Comparison of ENCODE assay signal across 8 cellular contexts in the genomic region with DNA sequence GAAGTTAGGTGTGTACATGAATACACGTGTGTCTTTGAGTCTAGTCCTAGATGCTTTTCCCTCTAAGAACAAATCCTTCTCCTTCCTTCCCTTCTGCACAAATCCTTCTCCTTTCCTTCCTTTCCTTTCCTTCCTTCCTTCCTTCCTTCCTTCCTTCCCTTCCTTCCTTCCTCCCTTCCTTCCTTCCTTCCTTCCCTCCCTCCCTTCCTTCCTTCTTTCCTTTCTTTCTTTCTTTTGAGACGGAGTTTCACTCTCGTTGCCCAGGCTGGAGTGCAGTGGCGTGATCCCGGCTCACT. TPM values are rescaled to one million over a fixed set of nuclear protein-coding genes. Genes with fewer than 3 reads are reported as not detected.
DNase-seq lines count a peak whose midpoint lies in the region; ATAC-seq and TF ChIP-seq lines count a peak whose summit lies in the region.
"Not testable (repeated sequence)": the region's sequence is repeated elsewhere in the genome, so short reads cannot be mapped to it uniquely, and the experiment has no call there.

No MANE protein-coding gene starts in this region.

- not testable (repeated sequence) for H3K4me3 ChIP-seq in Caco-2 (ENCODE audit: low read depth, low read length); effector memory CD4-positive, alpha-beta T cell (ENCODE audit: insufficient read depth, low read depth, low read length, poor library complexity, severe bottlenecking)
- peak overlapping the region; percentile 53 for H3K4me3 ChIP-seq in MG63

- TF ChIP-seq CTCF in Caco-2 (IDR thresholded peaks at IDR 0.05; ENCODE audit: insufficient read depth in 1 of 2, low read depth in 1 of 2, low read length in 1 of 2, severe bottlenecking in 1 of 2, unreplicated experiment in 1 of 2); activated B cell treated with CpG ODN at 0.5 μM for 24 hours (IDR thresholded peaks at IDR 0.05); progenitor cell of endocrine pancreas (IDR thresholded peaks at IDR 0.05; ENCODE audit: unreplicated experiment); type B pancreatic cell (conservative IDR thresholded peaks at IDR 0.05): not testable (repeated sequence)

- H3K4me1 ChIP-seq in Caco-2, result not testable (repeated sequence)
- peaks cover 18% of the 10 kb centered on the region for H3K4me1 ChIP-seq in effector memory CD4-positive, alpha-beta T cell (ENCODE audit: control insufficient read depth, insufficient read depth, low read length, poor library complexity, severe bottlenecking)

- H3K27me3 ChIP-seq in Caco-2 (replicated peaks; ENCODE audit: control insufficient read depth, insufficient read depth, low read length); MG63; effector memory CD4-positive, alpha-beta T cell (replicated peaks; ENCODE audit: control insufficient read depth, insufficient read depth, low read length, poor library complexity, severe bottlenecking): not testable (repeated sequence)

- not testable (repeated sequence) for BruUV-seq in Caco-2 (replicated peaks; lab: Mats Ljungman, UMichigan)

- not testable (repeated sequence) for H3K9me3 Mint-ChIP-seq in Caco-2 (ENCODE audit: unreplicated experiment); activated B cell treated with CpG ODN at 0.5 μM for 24 hours; activated naive CD4-positive, alpha-beta T cell treated with anti-CD3 and anti-CD28 coated beads, Interleukin-2, amount 50 U/mL, for 24 hours; memory B cell; progenitor cell of endocrine pancreas (ENCODE audit: low read depth); type B pancreatic cell

- H3K27me3 Mint-ChIP-seq in Caco-2 (ENCODE audit: insufficient read depth, unreplicated experiment); activated B cell treated with CpG ODN at 0.5 μM for 24 hours; activated naive CD4-positive, alpha-beta T cell treated with anti-CD3 and anti-CD28 coated beads, Interleukin-2, amount 50 U/mL, for 24 hours; memory B cell; progenitor cell of endocrine pancreas; type B pancreatic cell: not testable (repeated sequence)

- H3K9me3 ChIP-seq in Caco-2; MG63; effector memory CD4-positive, alpha-beta T cell (ENCODE audit: control insufficient read depth, low read length): not testable (repeated sequence)

- H3K27ac Mint-ChIP-seq in Caco-2 (ENCODE audit: unreplicated experiment) (peak overlapping the region; percentile 27), activated B cell treated with CpG ODN at 0.5 μM for 24 hours (peak overlapping the region; percentile 68), memory B cell (peak overlapping the region; percentile 85), progenitor cell of endocrine pancreas (peak overlapping the region; percentile 60), type B pancreatic cell (peak overlapping the region; percentile 93)
- H3K27ac Mint-ChIP-seq in activated naive CD4-positive, alpha-beta T cell treated with anti-CD3 and anti-CD28 coated beads, Interleukin-2, amount 50 U/mL, for 24 hours, result peak overlapping the region; percentile 49

- H3K4me1 Mint-ChIP-seq in Caco-2 (ENCODE audit: low read depth, unreplicated experiment), result peaks cover 24% of the 10 kb centered on the region
- peaks cover 33% of the 10 kb centered on the region for H3K4me1 Mint-ChIP-seq in activated B cell treated with CpG ODN at 0.5 μM for 24 hours
- H3K4me1 Mint-ChIP-seq in activated naive CD4-positive, alpha-beta T cell treated with anti-CD3 and anti-CD28 coated beads, Interleukin-2, amount 50 U/mL, for 24 hours, result peaks cover 36% of the 10 kb centered on the region
- peaks cover 28% of the 10 kb centered on the region for H3K4me1 Mint-ChIP-seq in memory B cell
- not testable (repeated sequence) for H3K4me1 Mint-ChIP-seq in progenitor cell of endocrine pancreas (ENCODE audit: low read depth)
- peaks cover 20% of the 10 kb centered on the region for H3K4me1 Mint-ChIP-seq in type B pancreatic cell (ENCODE audit: unreplicated experiment)

- peaks cover 50% of the 10 kb centered on the region for H3K36me3 Mint-ChIP-seq in Caco-2 (ENCODE audit: insufficient read depth, unreplicated experiment)
- H3K36me3 Mint-ChIP-seq in activated B cell treated with CpG ODN at 0.5 μM for 24 hours (ENCODE audit: low read depth), result peaks cover 55% of the 10 kb centered on the region
- H3K36me3 Mint-ChIP-seq in activated naive CD4-positive, alpha-beta T cell treated with anti-CD3 and anti-CD28 coated beads, Interleukin-2, amount 50 U/mL, for 24 hours; type B pancreatic cell: not testable (repeated sequence)
- peaks cover 13% of the 10 kb centered on the region for H3K36me3 Mint-ChIP-seq in memory B cell
- H3K36me3 Mint-ChIP-seq in progenitor cell of endocrine pancreas (ENCODE audit: insufficient read depth), result peaks cover 17% of the 10 kb centered on the region

- H3K4me3 Mint-ChIP-seq in Caco-2 (ENCODE audit: unreplicated experiment), result peak overlapping the region; percentile 81
- peak overlapping the region; percentile 68 for H3K4me3 Mint-ChIP-seq in activated B cell treated with CpG ODN at 0.5 μM for 24 hours
- peak overlapping the region; percentile 79 for H3K4me3 Mint-ChIP-seq in activated naive CD4-positive, alpha-beta T cell treated with anti-CD3 and anti-CD28 coated beads, Interleukin-2, amount 50 U/mL, for 24 hours
- H3K4me3 Mint-ChIP-seq in memory B cell, result peak overlapping the region; percentile 73
- peak overlapping the region; percentile 62 for H3K4me3 Mint-ChIP-seq in progenitor cell of endocrine pancreas (ENCODE audit: low read depth)
- peak overlapping the region; percentile 83 for H3K4me3 Mint-ChIP-seq in type B pancreatic cell

- not testable (repeated sequence) for H3K36me3 ChIP-seq in Caco-2 (ENCODE audit: control insufficient read depth, insufficient read depth, low read length)
- H3K36me3 ChIP-seq in MG63, result peaks cover 35% of the 10 kb centered on the region
- peaks cover 26% of the 10 kb centered on the region for H3K36me3 ChIP-seq in effector memory CD4-positive, alpha-beta T cell (ENCODE audit: control insufficient read depth, insufficient read depth, low read length)

- POLR2A ChIA-PET in Caco-2 (lab: Charles Lee), result not testable (repeated sequence)
- POLR2A ChIA-PET in activated B cell treated with CpG ODN at 0.5 μM for 24 hours (lab: Charles Lee), result interaction anchor here (0.7 to 3.1 kb wide), 6 partner anchors 11 to 257 kb away, joined by 15 to 52 read pairs (median 22); a partner anchor contains a TSS

- intact Hi-C loops in Caco-2 (cut with micrococcal nuclease; ENCODE audit: unreplicated experiment) (loop anchor here (2.0 kb wide), 1 partner anchor 45 kb away; no protein-coding TSS in a partner anchor), activated B cell treated with CpG ODN at 0.5 μM for 24 hours (cut with micrococcal nuclease) (loop anchor here (1.0 to 5.0 kb wide), 13 partner anchors 15 to 257 kb away; a partner anchor contains a TSS)

- CTCF ChIA-PET in Caco-2 (lab: Charles Lee), result interaction anchor here (2.1 to 2.2 kb wide), 3 partner anchors 9 to 176 kb away, joined by 4 to 19 read pairs (median 15); a partner anchor contains a TSS
- CTCF ChIA-PET in activated B cell treated with CpG ODN at 0.5 μM for 24 hours (lab: Charles Lee), result interaction anchor here (0.6 to 10.4 kb wide), 9 partner anchors 13 to 192 kb away, joined by 3 to 90 read pairs (median 4); a partner anchor contains a TSS

- H3K27ac ChIP-seq in effector memory CD4-positive, alpha-beta T cell (ENCODE audit: insufficient read depth, low read length, poor library complexity, severe bottlenecking), result peak overlapping the region; percentile 48

- DNase-seq in Caco-2; MG63; activated B cell treated with CpG ODN at 0.5 μM for 24 hours; effector memory CD4-positive, alpha-beta T cell; memory B cell (ENCODE audit: low spot score in 2 of 2); progenitor cell of endocrine pancreas (ENCODE audit: low spot score, unreplicated experiment); type B pancreatic cell (ENCODE audit: extremely low spot score, unreplicated experiment): not testable (repeated sequence)

- ATAC-seq in activated B cell treated with CpG ODN at 0.5 μM for 24 hours (ENCODE audit: low read depth); memory B cell (ENCODE audit: low read depth): not testable (repeated sequence)

RNA-seq across cellular contexts. Expression of a gene that starts 0.6 kb away (rescaled TPM):
- total RNA-seq in Caco-2 (2022) (32.8 and 38.0 TPM in 2 replicates), activated B cell treated with CpG ODN at 0.5 μM for 24 hours (32.0 and 39.6 TPM in 2 replicates), progenitor cell of endocrine pancreas (22.4 and 25.9 TPM in 2 replicates), type B pancreatic cell (ENCODE audit: low replicate concordance) (19.3 and 20.4 TPM in 2 replicates)
- 10.3 and 12.0 TPM in 2 replicates for total RNA-seq in MG63 (2014; rRNA removed; shearing (Covaris generic); ENCODE audit: low replicate concordance)

RNA-seq across cellular contexts. Expression of a gene that starts 6.0 kb away (rescaled TPM):
- 182 and 189 TPM in 2 replicates for total RNA-seq in Caco-2 (2022)
- 72.9 and 85.2 TPM in 2 replicates for total RNA-seq in MG63 (2014; rRNA removed; shearing (Covaris generic); ENCODE audit: low replicate concordance)
- 303 and 321 TPM in 2 replicates for total RNA-seq in activated B cell treated with CpG ODN at 0.5 μM for 24 hours
- total RNA-seq in progenitor cell of endocrine pancreas, result 125 and 131 TPM in 2 replicates
- 73.1 and 90.6 TPM in 2 replicates for total RNA-seq in type B pancreatic cell (ENCODE audit: low replicate concordance)

RNA-seq across cellular contexts. Expression of a gene that starts 47.8 kb away (rescaled TPM):
- total RNA-seq in Caco-2 (2022) (49.9 and 56.5 TPM in 2 replicates), activated B cell treated with CpG ODN at 0.5 μM for 24 hours (89.2 and 96.5 TPM in 2 replicates), progenitor cell of endocrine pancreas (70.4 and 71.8 TPM in 2 replicates), type B pancreatic cell (ENCODE audit: low replicate concordance) (47.8 and 58.0 TPM in 2 replicates)
- 4.8 and 8.4 TPM in 2 replicates for total RNA-seq in MG63 (2014; rRNA removed; shearing (Covaris generic); ENCODE audit: low replicate concordance)

RNA-seq across cellular contexts. Expression of a gene that starts 48.7 kb away (rescaled TPM):
- total RNA-seq in Caco-2 (2022), result 77.4 and 85.1 TPM in 2 replicates
- 34.5 and 60.8 TPM in 2 replicates for total RNA-seq in MG63 (2014; rRNA removed; shearing (Covaris generic); ENCODE audit: low replicate concordance)
- total RNA-seq in activated B cell treated with CpG ODN at 0.5 μM for 24 hours, result 47.6 and 49.2 TPM in 2 replicates
- 49.2 and 49.7 TPM in 2 replicates for total RNA-seq in progenitor cell of endocrine pancreas
- 42.8 and 51.1 TPM in 2 replicates for total RNA-seq in type B pancreatic cell (ENCODE audit: low replicate concordance)

Comparison
In these comparisons a context has a peak if more than half of its experiments do, and no peak if none do; other contexts are left out.
1. H3K27ac Mint-ChIP-seq: peak in every context shown above with its lines; median percentile 93 in type B pancreatic cell; 85 in memory B cell; 68 in activated B cell treated with CpG ODN at 0.5 μM for 24 hours; 60 in progenitor cell of endocrine pancreas; 49 in activated naive CD4-positive, alpha-beta T cell treated with anti-CD3 and anti-CD28 coated beads, Interleukin-2, amount 50 U/mL, for 24 hours; 27 in Caco-2.